Comparison of ENCODE assay signal across 13 cellular contexts in the genomic region with DNA sequence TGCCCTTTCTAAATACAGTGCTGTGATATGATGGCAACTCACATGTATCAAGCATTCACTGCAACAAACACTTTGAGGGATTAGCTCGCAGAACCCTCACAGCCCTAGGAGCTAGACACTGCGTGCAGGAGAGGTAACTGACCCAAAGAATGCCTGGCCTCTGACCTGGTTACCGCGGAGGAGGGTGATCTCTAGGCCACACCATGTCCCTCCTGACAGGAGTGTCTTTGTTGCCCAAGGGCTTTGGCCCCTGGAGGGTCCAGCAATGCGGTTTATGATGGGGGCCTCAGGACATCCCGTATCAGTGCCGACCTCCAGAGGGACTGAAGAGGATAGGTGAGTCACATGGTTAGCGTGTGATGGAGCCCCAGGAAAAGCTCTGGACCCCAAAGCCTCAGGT.
A peak's percentile ranks its signal among the peaks of the same experiment; 100 is the strongest.
DNase-seq lines count a peak whose midpoint lies in the region; ATAC-seq and TF ChIP-seq lines count a peak whose summit lies in the region.
"Had no signal": no experiment of that assay in that cellular context is flagged by ENCODE, and none has a peak within 500 bp of the region (broad histone marks: within the 10 kb centered on the region; RNA-seq: fewer than 3 reads in every experiment).

No MANE protein-coding gene starts in this region.

- H3K4me3 ChIP-seq in CD8-positive, alpha-beta T cell (ENCODE audit: low read depth, low read length), result peak overlapping the region; percentile 1
- no peak overlapping the region for H3K4me3 ChIP-seq in KMS-11 (IDR thresholded peaks at IDR 0.05; ENCODE audit: insufficient read depth, low read depth, low read length)
- H3K4me3 ChIP-seq: esophagus muscularis mucosa, thyroid gland had no signal

- ATAC-seq in CD8-positive, alpha-beta T cell, result no peak
- ATAC-seq in natural killer cell, result peak in 1 of 3 donors; percentile 2

- peaks cover 52% of the 10 kb centered on the region for H3K4me1 Mint-ChIP-seq in CD8-positive, alpha-beta T cell (ENCODE audit: low read depth)
- H3K4me1 Mint-ChIP-seq in natural killer cell, result peaks cover 14 to 28% of the 10 kb centered on the region in 2 donors

- H3K27ac ChIP-seq in CD8-positive, alpha-beta T cell (ENCODE audit: low read depth, low read length), result peak overlapping the region; percentile 52
- peak overlapping the region; percentile 56 for H3K27ac ChIP-seq in KMS-11
- H3K27ac ChIP-seq: esophagus muscularis mucosa, thyroid gland had no signal

- peak overlapping the region; percentile 50 for H3K4me2 ChIP-seq in KMS-11

- intact Hi-C loops in CD8-positive, alpha-beta T cell (cut with DNase I, micrococcal nuclease), result loop anchor here (1.0 to 2.0 kb wide), 3 partner anchors 16 to 141 kb away; a partner anchor contains a TSS
- intact Hi-C loops in natural killer cell (cut with micrococcal nuclease), result no loop called here

- peak overlapping the region; percentile 89 for H3K27ac Mint-ChIP-seq in CD8-positive, alpha-beta T cell
- H3K27ac Mint-ChIP-seq in natural killer cell, result peak overlapping the region; percentile 74 to 89
- H3K27ac Mint-ChIP-seq: dendritic cell treated with granulocyte-macrophage colony-stimulating factor and Interleukin-4, amounts not matched to agents 40 ng/mL and 50 ng/mL, for 4 days had no signal

- no peaks in the 10 kb centered on the region for H3K27me3 ChIP-seq in CD8-positive, alpha-beta T cell (ENCODE audit: insufficient read depth, low read length)
- no peaks in the 10 kb centered on the region for H3K27me3 ChIP-seq in KMS-11 (ENCODE audit: insufficient read depth, low read depth)
- H3K27me3 ChIP-seq: thyroid gland had no signal

- peak overlapping the region; percentile 86 for H2AFZ ChIP-seq in KMS-11 (ENCODE audit: low read depth)

- H3K4me3 Mint-ChIP-seq in CD8-positive, alpha-beta T cell, result peak overlapping the region; percentile 58
- peak overlapping the region; percentile 82 for H3K4me3 Mint-ChIP-seq in natural killer cell
- H3K4me3 Mint-ChIP-seq: dendritic cell treated with granulocyte-macrophage colony-stimulating factor and Interleukin-4, amounts not matched to agents 40 ng/mL and 50 ng/mL, for 4 days had no signal

- POLR2A ChIA-PET in CD8-positive, alpha-beta T cell (lab: Charles Lee), result interaction anchor here (2.5 kb wide), 2 partner anchors 16 to 30 kb away, joined by 9 to 11 read pairs; no protein-coding TSS in a partner anchor

- H3K36me3 Mint-ChIP-seq in CD8-positive, alpha-beta T cell, result no peaks in the 10 kb centered on the region
- H3K36me3 Mint-ChIP-seq in natural killer cell, result no peaks in the 10 kb centered on the region

- H3K79me2 ChIP-seq in KMS-11 (ENCODE audit: insufficient read depth, low read depth), result no peaks in the 10 kb centered on the region

- H4K20me1 ChIP-seq in KMS-11 (ENCODE audit: insufficient read depth), result no peaks in the 10 kb centered on the region

- H3K9me3 Mint-ChIP-seq in CD8-positive, alpha-beta T cell, result no peaks in the 10 kb centered on the region
- H3K9me3 Mint-ChIP-seq in natural killer cell, result no peaks in the 10 kb centered on the region
- H3K9me3 Mint-ChIP-seq: dendritic cell treated with granulocyte-macrophage colony-stimulating factor and Interleukin-4, amounts not matched to agents 40 ng/mL and 50 ng/mL, for 4 days had no signal

- no peaks in the 10 kb centered on the region for H3K36me3 ChIP-seq in CD8-positive, alpha-beta T cell (ENCODE audit: insufficient read depth, low read length)
- no peaks in the 10 kb centered on the region for H3K36me3 ChIP-seq in KMS-11 (ENCODE audit: insufficient read depth)
- H3K36me3 ChIP-seq: esophagus muscularis mucosa, thyroid gland had no signal

- DNase-seq in CD8-positive, alpha-beta T cell, result no peak
- DNase-seq in activated T-cell treated with anti-CD3 and anti-CD28 coated beads, Interleukin-2, amount 50 U/mL, for 48 hours, result peak; percentile 23 to 27
- DNase-seq in natural killer cell (no peak), NCI-H69 (lab: John Stamatoyannopoulos, UW) (no peak), GF-D8 (lab: John Stamatoyannopoulos, UW) (no peak)
- no peak for DNase-seq in effector CD8-positive, alpha-beta T cell (lab: John Stamatoyannopoulos, UW)
- DNase-seq: NCI-H2081, NCI-H748 treated with DMSO at 0.1 percent for 48 hours, SHP77, thyroid gland had no signal

- H3K9me3 ChIP-seq in CD8-positive, alpha-beta T cell (ENCODE audit: low read length), result no peaks in the 10 kb centered on the region
- H3K9me3 ChIP-seq: esophagus muscularis mucosa, thyroid gland had no signal

- CTCF ChIA-PET in CD8-positive, alpha-beta T cell (lab: Charles Lee), result interaction anchor here (1.1 to 2.0 kb wide), 3 partner anchors 10 to 30 kb away, joined by 4 to 5 read pairs (median 4); no protein-coding TSS in a partner anchor

- H3K27me3 Mint-ChIP-seq in CD8-positive, alpha-beta T cell (ENCODE audit: low read depth), result no peaks in the 10 kb centered on the region
- H3K27me3 Mint-ChIP-seq in natural killer cell (ENCODE audit: low read depth in 2 of 2), result no peaks in the 10 kb centered on the region

- H3K4me1 ChIP-seq in CD8-positive, alpha-beta T cell (ENCODE audit: insufficient read depth, low read length), result peaks cover 57% of the 10 kb centered on the region
- peaks cover 39% of the 10 kb centered on the region for H3K4me1 ChIP-seq in KMS-11 (ENCODE audit: low read depth, poor library complexity, severe bottlenecking)
- H3K4me1 ChIP-seq: esophagus muscularis mucosa, thyroid gland had no signal

- H3K9ac ChIP-seq in KMS-11, result peak overlapping the region; percentile 8; the same call in 1 of the 2 replicates

- TF ChIP-seq CTCF in CD8-positive, alpha-beta T cell (IDR thresholded peaks at IDR 0.05), result no peak
- no peak for TF ChIP-seq CTCF in KMS-11 (conservative IDR thresholded peaks at IDR 0.05; ENCODE audit: low read depth, low read length)
- no peak for TF ChIP-seq CTCF in natural killer cell (IDR thresholded peaks at IDR 0.05)

Comparison
In these comparisons a context has a peak if more than half of its experiments do, and no peak if none do; other contexts are left out.
1. DNase-seq: peak in activated T-cell treated with anti-CD3 and anti-CD28 coated beads, Interleukin-2, amount 50 U/mL, for 48 hours (2 of 2); none in CD8-positive, alpha-beta T cell (0 of 7), natural killer cell (single experiment), NCI-H69 (single experiment), effector CD8-positive, alpha-beta T cell (single experiment) and GF-D8 (single experiment).